Comparison of ENCODE assay signal across 9 cellular contexts in the genomic region with DNA sequence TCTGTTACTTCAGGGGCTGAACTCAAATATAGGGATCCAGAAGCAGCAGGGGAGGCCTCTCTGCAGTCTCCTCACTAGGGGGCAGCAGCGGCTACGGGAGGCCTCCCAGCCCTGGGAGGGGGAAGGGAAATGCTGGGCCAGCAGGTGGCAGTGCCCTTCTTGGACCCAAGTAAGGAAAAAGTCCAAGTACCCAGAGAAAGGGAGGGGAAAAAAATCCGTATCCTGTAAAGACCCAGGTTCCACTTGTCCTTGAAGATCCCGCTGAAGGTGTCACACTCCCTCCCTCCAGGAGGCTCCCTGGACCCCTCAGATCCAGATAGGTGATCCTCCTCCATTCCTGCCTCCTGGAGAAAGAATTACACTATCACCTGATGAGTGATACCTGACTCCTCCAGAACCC.
DNase-seq lines count a peak whose midpoint lies in the region; ATAC-seq, FAIRE-seq and TF ChIP-seq lines count a peak whose summit lies in the region.
"Had no signal": no experiment of that assay in that cellular context is flagged by ENCODE, and none has a peak within 500 bp of the region (broad histone marks: within the 10 kb centered on the region; RNA-seq: fewer than 3 reads in every experiment).

No MANE protein-coding gene starts in this region.

- DNase-seq in GM04504 (ENCODE audit: low read depth) = peak; percentile 30
- peak; percentile 74 for DNase-seq in NB4 (ENCODE audit: low read depth)
- peak; percentile 12 for DNase-seq in SK-N-MC (ENCODE audit: low read depth, low spot score)
- peak; percentile 71 for DNase-seq in activated gamma-delta T cell treated with Interleukin-2 at 50 U/mL for 16 hours
- DNase-seq in germinal center (ENCODE audit: low spot score) = peak; percentile 87
- DNase-seq in pons (ENCODE audit: low spot score) = peak; percentile 84
- DNase-seq in urothelium cell line (ENCODE audit: low spot score) = peak; percentile 90

- no peak for ATAC-seq in HG02759 (IDR thresholded peaks at IDR 0.05; ENCODE audit: unreplicated experiment)

- no peaks in the 10 kb centered on the region for H3K9me3 ChIP-seq in SK-N-MC (ENCODE audit: low read depth, low read length)

- TF ChIP-seq CTCF in NB4 (IDR thresholded peaks at IDR 0.05; ENCODE audit: low read depth, low read length) = peak; percentile 98

- H3K27ac ChIP-seq in SK-N-MC = no peak overlapping the region

- no peak overlapping the region for H3K9ac ChIP-seq in SK-N-MC (ENCODE audit: insufficient read length)

- H3K36me3 ChIP-seq in SK-N-MC (ENCODE audit: insufficient read depth, low read length) = no peaks in the 10 kb centered on the region

- no peak for TF ChIP-seq POLR2A in NB4 (IDR thresholded peaks at IDR 0.05; ENCODE audit: extremely low read depth, insufficient read length)

- peak; percentile 61 for FAIRE-seq in urothelium cell line (lab: Jason Lieb, UNC)
- FAIRE-seq: endometrium had no signal

- no peak overlapping the region for H3K4me3 ChIP-seq in NB4 (ENCODE audit: low read depth, low read length)
- H3K4me3 ChIP-seq in SK-N-MC = no peak overlapping the region

Comparison
In these comparisons a context has a peak if more than half of its experiments do, and no peak if none do; other contexts are left out.
1. DNase-seq: peak in every context shown above with its lines; median percentile 90 in urothelium cell line; 87 in germinal center; 84 in pons; 74 in NB4; 71 in activated gamma-delta T cell treated with Interleukin-2 at 50 U/mL for 16 hours; 30 in GM04504; 12 in SK-N-MC.